Comparison of ENCODE assay signal across 8 cellular contexts in genomic region chr1:117122297-117123025, GRCh38. TPM values are rescaled to one million over a fixed set of nuclear protein-coding genes. Genes with fewer than 3 reads are reported as not detected.
A peak's percentile ranks its signal among the peaks of the same experiment; 100 is the strongest.
DNase-seq lines count a peak whose midpoint lies in the region; ATAC-seq, FAIRE-seq and TF ChIP-seq lines count a peak whose summit lies in the region.

No MANE protein-coding gene starts in this region.

- H3K9me3 Mint-ChIP-seq in activated T-cell treated with anti-CD3 and anti-CD28 coated beads, Interleukin-2, amount 50 U/mL, for 4 hours: no peaks in the 10 kb centered on the region

- no peaks in the 10 kb centered on the region for H3K36me3 Mint-ChIP-seq in activated T-cell treated with anti-CD3 and anti-CD28 coated beads, Interleukin-2, amount 50 U/mL, for 4 hours (ENCODE audit: insufficient read depth)

- TF ChIP-seq CTCF in breast epithelium (IDR thresholded peaks at IDR 0.05) (no peak), lung (IDR thresholded peaks at IDR 0.05; ENCODE audit: control extremely low read depth, extremely low read depth) (no peak), upper lobe of right lung (IDR thresholded peaks at IDR 0.05) (no peak), D721Med (IDR thresholded peaks at IDR 0.05; ENCODE audit: insufficient read depth, missing control alignments) (no peak)

- H3K4me1 Mint-ChIP-seq in activated T-cell treated with anti-CD3 and anti-CD28 coated beads, Interleukin-2, amount 50 U/mL, for 4 hours (ENCODE audit: low read depth): peaks cover 10% of the 10 kb centered on the region

- peaks cover 7% of the 10 kb centered on the region for H3K27me3 Mint-ChIP-seq in activated T-cell treated with anti-CD3 and anti-CD28 coated beads, Interleukin-2, amount 50 U/mL, for 4 hours (ENCODE audit: low read depth)

- no peak for TF ChIP-seq POLR2A in breast epithelium (IDR thresholded peaks at IDR 0.05)

- H3K27me3 ChIP-seq in breast epithelium (no peaks in the 10 kb centered on the region), lung (ENCODE audit: control insufficient read depth, insufficient read depth) (no peaks in the 10 kb centered on the region), upper lobe of right lung (no peaks in the 10 kb centered on the region)

- H3K27ac ChIP-seq in breast epithelium (peak overlapping the region; percentile 94 to 96), lung (ENCODE audit: low read depth in 1 of 2, low read length in 1 of 2) (peak overlapping the region; percentile 86 to 91), upper lobe of right lung (peak overlapping the region; percentile 93)

- peak overlapping the region; percentile 81 for H3K4me3 Mint-ChIP-seq in activated T-cell treated with anti-CD3 and anti-CD28 coated beads, Interleukin-2, amount 50 U/mL, for 4 hours

- intact Hi-C loops in breast epithelium (cut with DNase I; ENCODE audit: low total_unique reads) (loop anchor here (5.0 kb wide), 1 partner anchor 495 kb away; no protein-coding TSS in a partner anchor), upper lobe of right lung (cut with DNase I) (no loop called here)

- DNase-seq in activated T-cell treated with anti-CD3 and anti-CD28 coated beads, Interleukin-2, amount 50 U/mL, for 4 hours: no peak
- no peak for DNase-seq in activated T-cell treated with anti-CD3 and anti-CD28 coated beads, Interleukin-2, amount 50 U/mL, for 1 hour
- DNase-seq in breast epithelium (ENCODE audit: low spot score in 2 of 2) (no peak), lung (ENCODE audit: low spot score) (no peak), upper lobe of right lung (no peak), ecto neural progenitor cell (ENCODE audit: low spot score) (no peak), D721Med (ENCODE audit: insufficient read length, low spot score) (no peak)

- H3K9me3 ChIP-seq in breast epithelium (no peaks in the 10 kb centered on the region), lung (ENCODE audit: control insufficient read depth in 2 of 2, insufficient read depth in 1 of 2, low read length in 1 of 2) (no peaks in the 10 kb centered on the region), upper lobe of right lung (no peaks in the 10 kb centered on the region)

- WGBS in lung, 2 donors: 30 to 31% methylated on average over 33 of the region's 33 CpGs

- H3K36me3 ChIP-seq in breast epithelium (no peaks in the 10 kb centered on the region), lung (ENCODE audit: control insufficient read depth in 2 of 2, insufficient read depth in 2 of 2, low read length in 2 of 2) (no peaks in the 10 kb centered on the region), upper lobe of right lung (no peaks in the 10 kb centered on the region)

- no peak for ATAC-seq in activated T-cell treated with anti-CD3 and anti-CD28 coated beads, Interleukin-2, amount 50 U/mL, for 4 hours
- ATAC-seq in lung (ENCODE audit: insufficient read depth, low FRiP score) (no peak), upper lobe of right lung (no peak), HG02642 (IDR thresholded peaks at IDR 0.05; ENCODE audit: poor library complexity, unreplicated experiment) (no peak)

- H3K4me1 ChIP-seq in breast epithelium: peaks cover 3 to 7% of the 10 kb centered on the region in 2 donors
- peaks cover 0 to 8% of the 10 kb centered on the region in 2 donors for H3K4me1 ChIP-seq in lung (ENCODE audit: control insufficient read depth in 2 of 2, insufficient read depth in 2 of 2, low read length in 2 of 2)
- peaks cover 5% of the 10 kb centered on the region for H3K4me1 ChIP-seq in upper lobe of right lung

- no peak for FAIRE-seq in D721Med (lab: Jason Lieb, UNC)

- peak overlapping the region; percentile 70 to 87 (median 76) for H3K4me3 ChIP-seq in breast epithelium
- no peak overlapping the region for H3K4me3 ChIP-seq in lung
- peak overlapping the region; percentile 88 for H3K4me3 ChIP-seq in upper lobe of right lung

RNA-seq across cellular contexts. Expression of gene TRIM45, which starts 0.9 kb away (rescaled TPM):
- under 1 TPM; 0.15 to 0.33 (median 0.21) TPM for total RNA-seq in activated T-cell treated with anti-CD3 and anti-CD28 coated beads, Interleukin-2, amount 50 U/mL, for 4 hours
- total RNA-seq in breast epithelium (1 to 10 TPM; 1.1 to 8.2 (median 6.6) TPM), lung (1 to 10 TPM; 3.1 to 6.0 TPM), upper lobe of right lung (1.7 TPM)
- polyA plus RNA-seq in lung: 1 to 10 TPM in 1 of 2 donors, under 1 TPM in 1; 0.41 to 2.8 TPM
